1 cellular context compared by ENCODE assay signal in genomic region chr20:40582531-40582930, GRCh38.
TF ChIP-seq lines count a peak whose summit lies in the region.

No MANE protein-coding gene starts in this region.

TF ChIP-seq in HepG2, 621 proteins besides CTCF, POLR2A, EP300 and RAD21 (continued from another document):
- TF ChIP-seq MAFK (conservative IDR thresholded peaks at IDR 0.05 in 1 of 2, IDR thresholded peaks at IDR 0.05 in 1 of 2; ENCODE audit: low read length in 2 of 2) (no peak), IRF9 (CRISPR knock-in tag; IDR thresholded peaks at IDR 0.05; ENCODE audit: borderline replicate concordance) (no peak), HNF4G (IDR thresholded peaks at IDR 0.05; ENCODE audit: borderline replicate concordance, low read depth, low read length) (peak; percentile 53; the same call in 1 of the 2 replicates), HNF4G (CRISPR knock-in tag; IDR thresholded peaks at IDR 0.05; ENCODE audit: borderline replicate concordance, low read depth) (no peak), ZNF841 (CRISPR knock-in tag; IDR thresholded peaks at IDR 0.05; ENCODE audit: borderline replicate concordance) (no peak), SP2 (CRISPR knock-in tag; IDR thresholded peaks at IDR 0.05) (no peak), ZSCAN5A (CRISPR knock-in tag; IDR thresholded peaks at IDR 0.05; ENCODE audit: borderline replicate concordance) (no peak), SRF (IDR thresholded peaks at IDR 0.05; ENCODE audit: low read depth, low read length) (peak; percentile 51; the same call in 1 of the 2 replicates), ZNF24 (IDR thresholded peaks at IDR 0.05) (0 out of 2 replicates have a peak, but pooled peaks have one; percentile 60), HNF4A (CRISPR knock-in tag; IDR thresholded peaks at IDR 0.05) (peak; percentile 83)
